In the genomic region with DNA sequence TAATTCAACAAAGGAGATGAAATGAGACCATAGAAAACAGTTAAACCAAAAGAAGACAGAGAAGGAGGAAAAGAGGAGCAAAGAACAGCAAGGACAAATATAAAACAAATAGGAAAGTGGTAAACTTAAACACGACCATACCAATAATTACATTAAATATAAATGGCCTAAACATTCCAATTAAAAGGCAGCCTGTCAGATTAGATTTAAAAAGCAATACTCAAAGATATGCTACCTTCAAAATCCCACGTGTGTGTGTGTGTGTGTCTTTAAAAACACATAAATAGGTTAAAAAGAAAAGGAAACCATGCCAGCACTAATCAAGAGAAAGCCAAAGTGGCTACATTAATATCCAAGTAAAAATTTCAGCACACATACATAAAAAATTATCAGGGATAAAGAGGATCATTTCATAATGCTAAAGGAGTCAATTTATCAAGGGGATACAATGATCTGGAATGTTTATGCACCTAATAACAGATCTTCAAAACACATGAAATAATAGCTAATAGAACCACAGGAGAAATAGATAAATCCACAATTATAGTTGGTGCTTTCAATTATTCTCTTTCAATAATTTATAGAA, we compare ENCODE assay signal across 29 cellular contexts.
"Had no signal": no experiment of that assay in that cellular context is flagged by ENCODE, and none has a peak within 500 bp of the region (broad histone marks: within the 10 kb centered on the region; RNA-seq: fewer than 3 reads in every experiment).

No MANE protein-coding gene starts in this region.

- H3K4me2 ChIP-seq: hepatocyte had no signal

- H3K27ac ChIP-seq: colonic mucosa, coronary artery, dorsolateral prefrontal cortex, epithelial cell of prostate, esophagus muscularis mucosa, esophagus squamous epithelium, foreskin keratinocyte, gastrocnemius medialis, gastroesophageal sphincter, heart left ventricle, heart right ventricle, hepatocyte had no signal

- H3K4me1 ChIP-seq: colonic mucosa, esophagus muscularis mucosa, esophagus squamous epithelium, foreskin keratinocyte, gastrocnemius medialis, gastroesophageal sphincter, heart left ventricle, heart right ventricle had no signal

- FAIRE-seq: colon, endometrium, endothelial cell of umbilical vein, frontal cortex had no signal

- ATAC-seq: effector memory CD8-positive, alpha-beta T cell; esophagus mucosa; foreskin keratinocyte; gastrocnemius medialis; gastroesophageal sphincter; heart left ventricle; heart right ventricle had no signal

- H3K79me2 ChIP-seq: hepatocyte had no signal

- DNase-seq: colonic mucosa; cortex of kidney; dermis blood vessel endothelial cell; dorsolateral prefrontal cortex; effector CD4-positive, alpha-beta T cell; effector CD8-positive, alpha-beta T cell; effector memory CD4-positive, alpha-beta T cell; effector memory CD8-positive, alpha-beta T cell; endodermal cell; erythroblast; esophagus squamous epithelium; foreskin fibroblast; foreskin keratinocyte; foreskin melanocyte; gastrocnemius medialis; glutamatergic neuron; head of caudate nucleus; heart left ventricle; heart right ventricle had no signal

- H3K4me3 ChIP-seq: colonic mucosa, coronary artery, dorsolateral prefrontal cortex, esophagus muscularis mucosa, esophagus squamous epithelium, gastroesophageal sphincter, heart left ventricle, heart right ventricle, hepatocyte had no signal

- H3K9me3 ChIP-seq: colonic mucosa had no signal

- H2AFZ ChIP-seq: hepatocyte had no signal

- H3K27me3 ChIP-seq: colonic mucosa, dorsolateral prefrontal cortex, esophagus squamous epithelium, foreskin keratinocyte, hepatocyte had no signal

- H3K36me3 ChIP-seq: colonic mucosa, esophagus muscularis mucosa, esophagus squamous epithelium, gastrocnemius medialis, gastroesophageal sphincter, heart left ventricle, heart right ventricle had no signal
